ENCODE assay signal across 1 cellular context in genomic region chr11:17513853-17514252, GRCh38.
TF ChIP-seq lines count a peak whose summit lies in the region.

No MANE protein-coding gene starts in this region.

TF ChIP-seq in A549, 52 proteins besides CTCF, POLR2A, EP300 and RAD21 (continued from another document):
- TF ChIP-seq MAFK (IDR thresholded peaks at IDR 0.05; ENCODE audit: partially characterized antibody): no peak
- TF ChIP-seq JUNB (IDR thresholded peaks at IDR 0.05): no peak
- no peak for TF ChIP-seq JUN (IDR thresholded peaks at IDR 0.05)
- TF ChIP-seq RCOR1 (IDR thresholded peaks at IDR 0.05; ENCODE audit: low read depth, low read length): no peak
- TF ChIP-seq SMC3 (IDR thresholded peaks at IDR 0.05): no peak
